ENCODE assay signal across 24 cellular contexts in the genomic region with DNA sequence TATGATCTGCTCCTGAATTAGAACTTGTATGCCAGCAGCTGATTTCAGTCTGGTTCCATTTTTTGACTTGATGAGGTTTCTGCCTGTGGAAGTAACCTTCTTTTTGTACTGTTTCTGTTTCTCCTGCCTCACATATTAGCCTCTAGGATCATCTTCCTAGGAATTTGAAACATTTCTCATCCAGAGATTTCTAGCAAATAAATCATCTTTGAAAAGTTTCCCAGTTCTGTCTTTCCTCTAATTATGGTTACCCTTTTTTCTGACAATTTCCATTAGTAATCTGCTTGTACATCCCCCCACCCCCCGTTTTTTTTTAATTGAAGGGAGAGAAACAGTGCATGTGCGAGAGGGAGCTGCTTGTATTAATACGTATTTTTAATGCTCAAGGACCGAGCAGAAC.
"Had no signal": no experiment of that assay in that cellular context is flagged by ENCODE, and none has a peak within 500 bp of the region (broad histone marks: within the 10 kb centered on the region; RNA-seq: fewer than 3 reads in every experiment).

No MANE protein-coding gene starts in this region.

- FAIRE-seq: endometrium, kidney had no signal

- H3K27ac ChIP-seq: esophagus squamous epithelium, gastrocnemius medialis, hepatocyte, ovary, psoas muscle, sigmoid colon, thoracic aorta, transverse colon, vagina had no signal

- H3K4me2 ChIP-seq: hepatocyte had no signal

- H3K9me3 Mint-ChIP-seq: effector memory CD8-positive, alpha-beta T cell; naive thymus-derived CD8-positive, alpha-beta T cell; stimulated activated memory B cell treated with anti-CD40 and anti-IgM and Interleukin-4, amounts not matched to agents 10 μg/mL and 1 μg/mL and 100 μg/mL, for 72 hours; stimulated activated naive CD8-positive, alpha-beta T cell treated with anti-CD3 and anti-CD28 coated beads, Interleukin-15, Interleukin-2, amounts not matched to agents 100 ng/mL and 50 ng/mL, for 24 hours had no signal

- H2AFZ ChIP-seq: hepatocyte had no signal

- DNase-seq: cortex of kidney; effector memory CD8-positive, alpha-beta T cell; erythroblast; esophagus squamous epithelium; gastrocnemius medialis; head of caudate nucleus; kidney; naive thymus-derived CD8-positive, alpha-beta T cell; occipital lobe; ovary; posterior cingulate gyrus; psoas muscle; right cardiac atrium; sigmoid colon; stimulated activated CD4-positive, alpha-beta T cell treated with anti-CD3 and anti-CD28 coated beads, Interleukin-2, amount 100 ng/mL, for 24 hours; stimulated activated CD4-positive, alpha-beta T cell treated with anti-CD3 and anti-CD28 coated beads, Interleukin-4, amount 100 ng/mL, for 24 hours; transverse colon had no signal

- H3K79me2 ChIP-seq: hepatocyte had no signal

- H3K9me3 ChIP-seq: esophagus squamous epithelium, gastrocnemius medialis, ovary, psoas muscle, sigmoid colon, thoracic aorta, transverse colon, vagina had no signal

- ATAC-seq: effector memory CD8-positive, alpha-beta T cell; gastrocnemius medialis; left lobe of liver; naive thymus-derived CD8-positive, alpha-beta T cell; psoas muscle; right cardiac atrium; stimulated activated memory B cell treated with anti-CD40 and anti-IgM and Interleukin-4, amounts not matched to agents 10 μg/mL and 1 μg/mL and 100 μg/mL, for 72 hours had no signal

- H3K4me3 ChIP-seq: esophagus squamous epithelium, gastrocnemius medialis, hepatocyte, ovary, psoas muscle, sigmoid colon, thoracic aorta, transverse colon, vagina had no signal

- H3K4me1 Mint-ChIP-seq: stimulated activated memory B cell treated with anti-CD40 and anti-IgM and Interleukin-4, amounts not matched to agents 10 μg/mL and 1 μg/mL and 100 μg/mL, for 72 hours had no signal

- H3K36me3 ChIP-seq: gastrocnemius medialis, ovary, transverse colon, vagina had no signal

- H3K4me3 Mint-ChIP-seq: effector memory CD8-positive, alpha-beta T cell; naive thymus-derived CD8-positive, alpha-beta T cell; stimulated activated memory B cell treated with anti-CD40 and anti-IgM and Interleukin-4, amounts not matched to agents 10 μg/mL and 1 μg/mL and 100 μg/mL, for 72 hours; stimulated activated naive CD8-positive, alpha-beta T cell treated with anti-CD3 and anti-CD28 coated beads, Interleukin-15, Interleukin-2, amounts not matched to agents 100 ng/mL and 50 ng/mL, for 24 hours had no signal

- H3K27ac Mint-ChIP-seq: naive thymus-derived CD8-positive, alpha-beta T cell; stimulated activated memory B cell treated with anti-CD40 and anti-IgM and Interleukin-4, amounts not matched to agents 10 μg/mL and 1 μg/mL and 100 μg/mL, for 72 hours; stimulated activated naive CD8-positive, alpha-beta T cell treated with anti-CD3 and anti-CD28 coated beads, Interleukin-15, Interleukin-2, amounts not matched to agents 100 ng/mL and 50 ng/mL, for 24 hours had no signal

- H3K27me3 ChIP-seq: esophagus squamous epithelium, gastrocnemius medialis, hepatocyte, ovary, sigmoid colon, transverse colon, vagina had no signal

- H3K4me1 ChIP-seq: esophagus squamous epithelium, gastrocnemius medialis, psoas muscle, sigmoid colon, transverse colon, vagina had no signal

- H3K27me3 Mint-ChIP-seq: effector memory CD8-positive, alpha-beta T cell; naive thymus-derived CD8-positive, alpha-beta T cell; stimulated activated memory B cell treated with anti-CD40 and anti-IgM and Interleukin-4, amounts not matched to agents 10 μg/mL and 1 μg/mL and 100 μg/mL, for 72 hours; stimulated activated naive CD8-positive, alpha-beta T cell treated with anti-CD3 and anti-CD28 coated beads, Interleukin-15, Interleukin-2, amounts not matched to agents 100 ng/mL and 50 ng/mL, for 24 hours had no signal
